Comparison of ENCODE assay signal across 10 cellular contexts in genomic region chr3:71247221-71247947, GRCh38.
DNase-seq lines count a peak whose midpoint lies in the region; ATAC-seq, FAIRE-seq and TF ChIP-seq lines count a peak whose summit lies in the region.
"Had no signal": no experiment of that assay in that cellular context is flagged by ENCODE, and none has a peak within 500 bp of the region (broad histone marks: within the 10 kb centered on the region; RNA-seq: fewer than 3 reads in every experiment).

No MANE protein-coding gene starts in this region.

- peak; percentile 51 for ATAC-seq in activated T-helper 17 cell treated with anti-CD3 and anti-CD28 coated beads, Interleukin-2, amount 50 U/mL, for 72 hours (replicated peaks)
- ATAC-seq in GM21723 (IDR thresholded peaks at IDR 0.05; ENCODE audit: unreplicated experiment) = no peak
- no peak for ATAC-seq in HG02884 (IDR thresholded peaks at IDR 0.05; ENCODE audit: unreplicated experiment)
- no peak for ATAC-seq in HG02970 (IDR thresholded peaks at IDR 0.05; ENCODE audit: low FRiP score, unreplicated experiment)
- ATAC-seq in GM19324 (IDR thresholded peaks at IDR 0.05; ENCODE audit: low FRiP score, unreplicated experiment) = no peak

- no peak overlapping the region for H2AFZ ChIP-seq in keratinocyte (ENCODE audit: control insufficient read depth, low read length)

- FAIRE-seq in keratinocyte (lab: Jason Lieb, UNC) = peak; percentile 20

- CTCF ChIA-PET in HEK293 (lab: Yijun Ruan, JAX) = interaction anchor here (0.5 to 0.8 kb wide), 4 partner anchors 20 to 533 kb away, joined by 3 to 4 read pairs (median 3); no protein-coding TSS in a partner anchor

- peaks cover 3% of the 10 kb centered on the region for H3K9me3 Mint-ChIP-seq in activated T-helper 17 cell treated with anti-CD3 and anti-CD28 coated beads, Interleukin-2, amount 50 U/mL, for 72 hours

- H3K4me1 Mint-ChIP-seq in activated T-helper 17 cell treated with anti-CD3 and anti-CD28 coated beads, Interleukin-2, amount 50 U/mL, for 72 hours = peaks cover 6% of the 10 kb centered on the region

- H3K36me3 Mint-ChIP-seq in activated T-helper 17 cell treated with anti-CD3 and anti-CD28 coated beads, Interleukin-2, amount 50 U/mL, for 72 hours (ENCODE audit: low read depth) = peaks cover 6% of the 10 kb centered on the region

- H3K27me3 Mint-ChIP-seq in activated T-helper 17 cell treated with anti-CD3 and anti-CD28 coated beads, Interleukin-2, amount 50 U/mL, for 72 hours = no peaks in the 10 kb centered on the region

- H3K79me2 ChIP-seq in keratinocyte (ENCODE audit: control insufficient read depth, insufficient read depth, low read length) = no peaks in the 10 kb centered on the region

- no peaks in the 10 kb centered on the region for H3K9me1 ChIP-seq in keratinocyte (ENCODE audit: control insufficient read depth, extremely low read depth, insufficient read depth, low read length)

- POLR2A ChIA-PET in HEK293 (lab: Yijun Ruan, JAX) = interaction anchor here (0.6 kb wide), 1 partner anchor 11 kb away, joined by 3 read pairs; no protein-coding TSS in a partner anchor

- dilution Hi-C loops in keratinocyte (cut with MboI; ENCODE audit: extremely low pct_ligation_motif_present, low sequenced_read_pairs) = no loop called here

- H3K4me1 ChIP-seq in HEK293 (ENCODE audit: control insufficient read depth, insufficient read depth, low read length) = peaks cover 25% of the 10 kb centered on the region
- no peaks in the 10 kb centered on the region for H3K4me1 ChIP-seq in keratinocyte (ENCODE audit: control insufficient read depth, extremely low read depth, insufficient read depth, low read length)
- H3K4me1 ChIP-seq: uterus had no signal

- no peaks in the 10 kb centered on the region for H4K20me1 ChIP-seq in keratinocyte (ENCODE audit: control insufficient read depth, extremely low read depth, insufficient read depth, low read length)

- H3K4me3 Mint-ChIP-seq in activated T-helper 17 cell treated with anti-CD3 and anti-CD28 coated beads, Interleukin-2, amount 50 U/mL, for 72 hours = no peak overlapping the region

- no peak for TF ChIP-seq CTCF in AG10803 (conservative IDR thresholded peaks at IDR 0.05; ENCODE audit: low read length)
- no peak for TF ChIP-seq CTCF in HEK293 (tag by site-specific recombination; IDR thresholded peaks at IDR 0.05)
- TF ChIP-seq CTCF in keratinocyte (optimal IDR thresholded peaks at IDR 0.05 in 1 of 3, IDR thresholded peaks at IDR 0.05 in 1 of 3, conservative IDR thresholded peaks at IDR 0.05 in 1 of 3; ENCODE audit: extremely low read depth in 1 of 3, insufficient read depth in 2 of 3, low read length in 3 of 3) = peak in 1 of 3 experiments; percentile 34

- H3K27me3 ChIP-seq in keratinocyte (ENCODE audit: control insufficient read depth, extremely low read depth, insufficient read depth, low read length) = no peaks in the 10 kb centered on the region
- H3K27me3 ChIP-seq: uterus had no signal

- H3K27ac ChIP-seq in HEK293 (ENCODE audit: extremely low read depth, low read depth, low read length) = no peak overlapping the region
- no peak overlapping the region for H3K27ac ChIP-seq in keratinocyte (ENCODE audit: control insufficient read depth, insufficient read depth, low read length)

- H3K36me3 ChIP-seq in HEK293 (ENCODE audit: control insufficient read depth in 2 of 2, insufficient read depth in 1 of 2, low read length in 2 of 2) (no peaks in the 10 kb centered on the region), keratinocyte (ENCODE audit: control insufficient read depth in 2 of 2, extremely low read depth in 1 of 2, insufficient read depth in 2 of 2, low read length in 2 of 2) (no peaks in the 10 kb centered on the region)
- H3K36me3 ChIP-seq: uterus had no signal

- H3K9me3 ChIP-seq in HEK293 (ENCODE audit: control insufficient read depth, insufficient read depth, low read depth, low read length) (no peaks in the 10 kb centered on the region), keratinocyte (ENCODE audit: control insufficient read depth, low read depth, low read length) (no peaks in the 10 kb centered on the region)
- H3K9me3 ChIP-seq: uterus had no signal

- H3K9ac ChIP-seq in keratinocyte (ENCODE audit: control insufficient read depth, extremely low read depth, insufficient read depth, low read length) = no peak overlapping the region

- no peak overlapping the region for H3K27ac Mint-ChIP-seq in activated T-helper 17 cell treated with anti-CD3 and anti-CD28 coated beads, Interleukin-2, amount 50 U/mL, for 72 hours

- H3K4me3 ChIP-seq in AG10803 (ENCODE audit: low read length) = no peak overlapping the region
- H3K4me3 ChIP-seq in HEK293 (ENCODE audit: low read depth, low read length) = no peak overlapping the region
- H3K4me3 ChIP-seq in keratinocyte (ENCODE audit: control insufficient read depth in 2 of 3, extremely low read depth in 1 of 3, insufficient read depth in 2 of 3, low read depth in 1 of 3, low read length in 3 of 3) = no peak overlapping the region
- H3K4me3 ChIP-seq: uterus had no signal

- DNase-seq in AG10803 (ENCODE audit: low read depth) (peak; percentile 23), keratinocyte (ENCODE audit: low read depth, low spot score) (no peak)
- DNase-seq: NCI-H1092 treated with DMSO at 0.1 percent for 48 hours, uterus had no signal

- no peak overlapping the region for H3K4me2 ChIP-seq in keratinocyte (ENCODE audit: control insufficient read depth, extremely low read depth, insufficient read depth, low read depth, low read length)

TF ChIP-seq in HEK293, 187 proteins besides CTCF, POLR2A, EP300 and RAD21 (continues in another document):
- TF ChIP-seq ZNF391 (tag by site-specific recombination; IDR thresholded peaks at IDR 0.05; ENCODE audit: borderline replicate concordance, low read depth) (no peak), PRDM1 (tag by site-specific recombination; IDR thresholded peaks at IDR 0.05) (peak; percentile 50; the same call in 1 of the 2 replicates), GLIS1 (tag by site-specific recombination; IDR thresholded peaks at IDR 0.05) (peak; percentile 31; the same call in 1 of the 2 replicates), KLF8 (tag by site-specific recombination; IDR thresholded peaks at IDR 0.05) (peak; percentile 21; the same call in 1 of the 2 replicates), SCRT1 (tag by site-specific recombination; IDR thresholded peaks at IDR 0.05; ENCODE audit: borderline replicate concordance) (no peak), ZNF600 (tag by site-specific recombination; IDR thresholded peaks at IDR 0.05) (peak; percentile 45; the same call in 1 of the 2 replicates), ZNF114 (tag by site-specific recombination; IDR thresholded peaks at IDR 0.05) (no peak)
- TF ChIP-seq, protein P1, sequence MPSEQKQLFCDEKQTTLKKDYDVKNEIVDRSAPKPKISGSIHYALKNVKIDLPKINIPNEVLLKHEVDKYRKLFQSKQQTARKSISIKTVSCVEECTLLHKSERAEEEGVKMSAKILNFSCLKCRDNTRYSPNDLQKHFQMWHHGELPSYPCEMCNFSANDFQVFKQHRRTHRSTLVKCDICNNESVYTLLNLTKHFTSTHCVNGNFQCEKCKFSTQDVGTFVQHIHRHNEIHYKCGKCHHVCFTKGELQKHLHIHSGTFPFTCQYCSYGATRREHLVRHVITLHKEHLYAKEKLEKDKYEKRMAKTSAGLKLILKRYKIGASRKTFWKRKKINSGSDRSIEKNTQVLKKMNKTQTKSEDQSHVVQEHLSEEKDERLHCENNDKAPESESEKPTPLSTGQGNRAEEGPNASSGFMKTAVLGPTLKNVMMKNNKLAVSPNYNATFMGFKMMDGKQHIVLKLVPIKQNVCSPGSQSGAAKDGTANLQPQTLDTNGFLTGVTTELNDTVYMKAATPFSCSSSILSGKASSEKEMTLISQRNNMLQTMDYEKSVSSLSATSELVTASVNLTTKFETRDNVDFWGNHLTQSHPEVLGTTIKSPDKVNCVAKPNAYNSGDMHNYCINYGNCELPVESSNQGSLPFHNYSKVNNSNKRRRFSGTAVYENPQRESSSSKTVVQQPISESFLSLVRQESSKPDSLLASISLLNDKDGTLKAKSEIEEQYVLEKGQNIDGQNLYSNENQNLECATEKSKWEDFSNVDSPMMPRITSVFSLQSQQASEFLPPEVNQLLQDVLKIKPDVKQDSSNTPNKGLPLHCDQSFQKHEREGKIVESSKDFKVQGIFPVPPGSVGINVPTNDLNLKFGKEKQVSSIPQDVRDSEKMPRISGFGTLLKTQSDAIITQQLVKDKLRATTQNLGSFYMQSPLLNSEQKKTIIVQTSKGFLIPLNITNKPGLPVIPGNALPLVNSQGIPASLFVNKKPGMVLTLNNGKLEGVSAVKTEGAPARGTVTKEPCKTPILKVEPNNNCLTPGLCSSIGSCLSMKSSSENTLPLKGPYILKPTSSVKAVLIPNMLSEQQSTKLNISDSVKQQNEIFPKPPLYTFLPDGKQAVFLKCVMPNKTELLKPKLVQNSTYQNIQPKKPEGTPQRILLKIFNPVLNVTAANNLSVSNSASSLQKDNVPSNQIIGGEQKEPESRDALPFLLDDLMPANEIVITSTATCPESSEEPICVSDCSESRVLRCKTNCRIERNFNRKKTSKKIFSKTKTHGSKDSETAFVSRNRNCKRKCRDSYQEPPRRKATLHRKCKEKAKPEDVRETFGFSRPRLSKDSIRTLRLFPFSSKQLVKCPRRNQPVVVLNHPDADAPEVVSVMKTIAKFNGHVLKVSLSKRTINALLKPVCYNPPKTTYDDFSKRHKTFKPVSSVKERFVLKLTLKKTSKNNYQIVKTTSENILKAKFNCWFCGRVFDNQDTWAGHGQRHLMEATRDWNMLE (tag by site-specific recombination; conservative IDR thresholded peaks at IDR 0.05; ENCODE audit: low read depth) = no peak
